ENCODE assay signal across 8 cellular contexts in genomic region chr11:69101100-69101791, GRCh38. TPM values are rescaled to one million over a fixed set of nuclear protein-coding genes. Genes with fewer than 3 reads are reported as not detected.
DNase-seq lines count a peak whose midpoint lies in the region; ATAC-seq and TF ChIP-seq lines count a peak whose summit lies in the region.

No MANE protein-coding gene starts in this region.

- H3K27me3 ChIP-seq in CD8-positive, alpha-beta T cell (ENCODE audit: insufficient read depth, low read length): no peaks in the 10 kb centered on the region

- H3K36me3 Mint-ChIP-seq in CD8-positive, alpha-beta T cell: no peaks in the 10 kb centered on the region

- H3K36me3 ChIP-seq in CD8-positive, alpha-beta T cell (ENCODE audit: insufficient read depth, low read length): no peaks in the 10 kb centered on the region

- H3K4me3 Mint-ChIP-seq in CD8-positive, alpha-beta T cell: no peak overlapping the region

- no peak overlapping the region for H3K4me3 ChIP-seq in CD8-positive, alpha-beta T cell (ENCODE audit: low read depth, low read length)

- TF ChIP-seq CTCF in CD8-positive, alpha-beta T cell (IDR thresholded peaks at IDR 0.05): peak; percentile 95

- CTCF ChIA-PET in CD8-positive, alpha-beta T cell (lab: Charles Lee): interaction anchor here (0.6 to 5.6 kb wide), 20 partner anchors 8 to 583 kb away, joined by 3 to 69 read pairs (median 4); no protein-coding TSS in a partner anchor

- peak; percentile 57 to 85 (median 68) for DNase-seq in CD8-positive, alpha-beta T cell
- DNase-seq in H4 (ENCODE audit: low spot score) (peak; percentile 84), NCI-H226 (peak; percentile 82), dermis blood vessel endothelial cell (peak; percentile 83), lung microvascular endothelial cell (ENCODE audit: low read depth in 2 of 2) (peak; percentile 66 to 72)
- DNase-seq in activated CD4-positive, alpha-beta T cell treated with anti-CD3 and anti-CD28 coated beads, Interleukin-2, amount 50 U/mL, for 4 hours: peak; percentile 72 to 75
- DNase-seq in stimulated activated CD8-positive, alpha-beta memory T cell treated with anti-CD3 and anti-CD28 coated beads, Interleukin-12 subunit alpha, Interleukin-12 subunit beta, amount 100 ng/mL, for 4 hours (ENCODE audit: low read depth): peak; percentile 49

- H3K4me1 ChIP-seq in CD8-positive, alpha-beta T cell (ENCODE audit: insufficient read depth, low read length): no peaks in the 10 kb centered on the region

- H3K9me3 Mint-ChIP-seq in CD8-positive, alpha-beta T cell: no peaks in the 10 kb centered on the region

- POLR2A ChIA-PET in CD8-positive, alpha-beta T cell (lab: Charles Lee): no interaction called here

- intact Hi-C loops in CD8-positive, alpha-beta T cell (cut with DNase I, micrococcal nuclease): loop anchor here (1.0 to 5.0 kb wide), 4 partner anchors 191 to 1096 kb away; no protein-coding TSS in a partner anchor

- H3K4me1 Mint-ChIP-seq in CD8-positive, alpha-beta T cell (ENCODE audit: low read depth): peaks cover 4% of the 10 kb centered on the region

- H3K27me3 Mint-ChIP-seq in CD8-positive, alpha-beta T cell (ENCODE audit: low read depth): peaks cover 3% of the 10 kb centered on the region

- H3K27ac ChIP-seq in CD8-positive, alpha-beta T cell (ENCODE audit: low read depth, low read length): no peak overlapping the region

- ATAC-seq in CD8-positive, alpha-beta T cell: peak; percentile 99
- no peak for ATAC-seq in GM21526 (IDR thresholded peaks at IDR 0.05; ENCODE audit: low FRiP score, unreplicated experiment)

- H3K9me3 ChIP-seq in CD8-positive, alpha-beta T cell (ENCODE audit: low read length): no peaks in the 10 kb centered on the region

- H3K27ac Mint-ChIP-seq in CD8-positive, alpha-beta T cell: no peak overlapping the region

RNA-seq across cellular contexts. Expression of gene TPCN2, which starts 52.5 kb away (rescaled TPM):
- total RNA-seq in CD8-positive, alpha-beta T cell: 10 to 100 TPM; 13.1 to 15.0 TPM
- 6.2 and 7.4 TPM in 2 replicates for total RNA-seq in H4 (2014; rRNA removed; shearing (Covaris generic))
- total RNA-seq in dermis blood vessel endothelial cell (13.8 and 14.3 TPM in 2 replicates), lung microvascular endothelial cell (6.2 and 7.4 TPM in 2 replicates)

RNA-seq across cellular contexts. Expression of gene SMIM38, which starts 54.5 kb away (rescaled TPM):
- not detected for total RNA-seq in CD8-positive, alpha-beta T cell
- total RNA-seq in H4 (2014; rRNA removed; shearing (Covaris generic)): not detected in 2 replicates
- total RNA-seq in dermis blood vessel endothelial cell: 0.09 and 0.17 TPM in 2 replicates
- total RNA-seq in lung microvascular endothelial cell: under 0.01 TPM in 2 replicates
